8 cellular contexts compared by ENCODE assay signal in the genomic region with DNA sequence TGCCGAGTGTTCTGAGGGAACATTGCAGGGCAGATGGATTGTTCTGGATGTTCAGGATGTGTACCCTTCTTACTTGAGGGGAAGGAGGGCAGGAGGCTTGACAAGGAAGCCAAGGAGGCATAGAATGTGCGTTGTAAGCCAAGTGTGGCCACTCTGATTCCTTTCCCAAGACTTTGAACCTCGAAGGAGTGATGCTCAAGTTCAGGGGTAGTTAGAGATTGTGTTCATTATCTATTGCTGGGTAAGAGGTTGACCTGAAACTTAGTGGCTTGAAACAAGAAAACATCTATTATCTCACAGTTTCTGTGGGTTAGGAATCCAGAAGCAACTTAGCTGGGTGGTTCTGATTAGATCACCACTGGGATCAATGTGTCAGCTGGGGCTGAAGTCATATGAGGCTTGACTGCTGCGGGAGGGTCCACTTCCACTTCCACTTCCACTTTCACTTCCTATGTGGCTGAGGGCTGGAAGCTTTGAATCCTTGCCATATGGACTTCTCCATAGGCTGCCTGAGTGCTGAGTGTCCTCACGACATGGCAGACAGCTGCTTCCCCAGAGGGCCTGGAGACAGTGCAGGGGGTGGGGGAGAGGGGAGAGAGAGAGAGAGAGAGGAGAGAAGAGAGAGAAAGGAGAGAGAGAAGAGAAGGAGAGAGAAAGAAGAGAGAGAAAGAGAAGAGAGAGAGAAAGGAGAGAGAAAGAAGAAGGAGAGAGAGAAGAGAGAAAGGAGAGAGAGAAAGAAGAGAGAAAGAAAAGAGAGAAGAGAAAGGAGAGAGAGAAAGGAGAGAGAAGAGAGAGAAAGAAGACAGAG. TPM values are rescaled to one million over a fixed set of nuclear protein-coding genes. Genes with fewer than 3 reads are reported as not detected.
DNase-seq lines count a peak whose midpoint lies in the region; ATAC-seq and TF ChIP-seq lines count a peak whose summit lies in the region.

No MANE protein-coding gene starts in this region.

- H3K36me3 Mint-ChIP-seq in T-helper 17 cell (ENCODE audit: low read depth) (peaks cover 10% of the 10 kb centered on the region), natural killer cell (no peaks in the 10 kb centered on the region)
- H3K36me3 Mint-ChIP-seq in CD8-positive, alpha-beta T cell: no peaks in the 10 kb centered on the region

- H3K9me3 ChIP-seq in T-helper 17 cell (ENCODE audit: control insufficient read depth, low read length, poor library complexity, severe bottlenecking) (no peaks in the 10 kb centered on the region), hepatocyte (ENCODE audit: low read depth) (no peaks in the 10 kb centered on the region)
- H3K9me3 ChIP-seq in CD8-positive, alpha-beta T cell (ENCODE audit: low read length): no peaks in the 10 kb centered on the region

- H4K20me1 ChIP-seq in hepatocyte (ENCODE audit: insufficient read depth, poor library complexity, severe bottlenecking): no peaks in the 10 kb centered on the region

- no peak overlapping the region for H3K4me3 Mint-ChIP-seq in T-helper 17 cell
- no peak overlapping the region for H3K4me3 Mint-ChIP-seq in natural killer cell
- H3K4me3 Mint-ChIP-seq in CD8-positive, alpha-beta T cell: no peak overlapping the region

- H3K9me2 ChIP-seq in hepatocyte (replicated peaks; ENCODE audit: insufficient read depth): no peaks in the 10 kb centered on the region

- peaks cover 77% of the 10 kb centered on the region for H3K27me3 Mint-ChIP-seq in T-helper 17 cell
- H3K27me3 Mint-ChIP-seq in natural killer cell (ENCODE audit: low read depth in 2 of 2): peaks cover 35 to 75% of the 10 kb centered on the region in 2 donors
- peaks cover 48% of the 10 kb centered on the region for H3K27me3 Mint-ChIP-seq in CD8-positive, alpha-beta T cell (ENCODE audit: low read depth)

- no peak overlapping the region for H3K4me3 ChIP-seq in hepatocyte
- no peak overlapping the region for H3K4me3 ChIP-seq in CD8-positive, alpha-beta T cell (ENCODE audit: low read depth, low read length)

- H3K27ac ChIP-seq in hepatocyte: no peak overlapping the region
- H3K27ac ChIP-seq in CD8-positive, alpha-beta T cell (ENCODE audit: low read depth, low read length): no peak overlapping the region

- CTCF ChIA-PET in CD8-positive, alpha-beta T cell (lab: Charles Lee): no interaction called here

- no peaks in the 10 kb centered on the region for H3K9me3 Mint-ChIP-seq in natural killer cell
- H3K9me3 Mint-ChIP-seq in CD8-positive, alpha-beta T cell: no peaks in the 10 kb centered on the region

- peak; percentile 46 for ATAC-seq in GM18519 (IDR thresholded peaks at IDR 0.05; ENCODE audit: low FRiP score, unreplicated experiment)
- peak; percentile 50 for ATAC-seq in HG02610 (IDR thresholded peaks at IDR 0.05; ENCODE audit: unreplicated experiment)
- peak; percentile 61 for ATAC-seq in T-helper 17 cell
- ATAC-seq in natural killer cell: peak in 2 of 3 donors; percentile 33 to 58
- ATAC-seq in GM18870 (IDR thresholded peaks at IDR 0.05; ENCODE audit: unreplicated experiment): no peak
- ATAC-seq in CD8-positive, alpha-beta T cell: no peak

- H3K36me3 ChIP-seq in hepatocyte (replicated peaks; ENCODE audit: insufficient read depth, low read depth): no peaks in the 10 kb centered on the region
- no peaks in the 10 kb centered on the region for H3K36me3 ChIP-seq in CD8-positive, alpha-beta T cell (ENCODE audit: insufficient read depth, low read length)

- TF ChIP-seq CTCF in natural killer cell (IDR thresholded peaks at IDR 0.05) (no peak), hepatocyte (IDR thresholded peaks at IDR 0.05; ENCODE audit: poor library complexity) (no peak)
- no peak for TF ChIP-seq CTCF in CD8-positive, alpha-beta T cell (IDR thresholded peaks at IDR 0.05)

- no peaks in the 10 kb centered on the region for H3K4me1 ChIP-seq in hepatocyte (ENCODE audit: insufficient read depth)
- H3K4me1 ChIP-seq in CD8-positive, alpha-beta T cell (ENCODE audit: insufficient read depth, low read length): no peaks in the 10 kb centered on the region

- DNase-seq in T-helper 17 cell (no peak), natural killer cell (no peak), hepatocyte (ENCODE audit: low spot score) (no peak)
- no peak for DNase-seq in activated effector memory CD4-positive, alpha-beta T cell treated with Interleukin-2 at 50 U/mL for 16 hours
- no peak for DNase-seq in CD8-positive, alpha-beta T cell

- POLR2A ChIA-PET in CD8-positive, alpha-beta T cell (lab: Charles Lee): no interaction called here

- H3K4me2 ChIP-seq in hepatocyte: no peak overlapping the region

- no peaks in the 10 kb centered on the region for H3K79me2 ChIP-seq in hepatocyte

- H2AFZ ChIP-seq in hepatocyte: no peak overlapping the region

- 58% methylated on average over 5 of the region's 5 CpGs for WGBS in hepatocyte (ENCODE audit: low lambda C conversion rate, missing lambda C conversion rate)

- H3K27ac Mint-ChIP-seq in T-helper 17 cell (peak overlapping the region; percentile 57), natural killer cell (no peak overlapping the region)
- no peak overlapping the region for H3K27ac Mint-ChIP-seq in CD8-positive, alpha-beta T cell

- peaks cover 9% of the 10 kb centered on the region for H3K4me1 Mint-ChIP-seq in T-helper 17 cell
- no peaks in the 10 kb centered on the region for H3K4me1 Mint-ChIP-seq in natural killer cell
- no peaks in the 10 kb centered on the region for H3K4me1 Mint-ChIP-seq in CD8-positive, alpha-beta T cell (ENCODE audit: low read depth)

- peaks cover 69% of the 10 kb centered on the region for H3K27me3 ChIP-seq in hepatocyte
- no peaks in the 10 kb centered on the region for H3K27me3 ChIP-seq in CD8-positive, alpha-beta T cell (ENCODE audit: insufficient read depth, low read length)

- intact Hi-C loops in natural killer cell (cut with micrococcal nuclease): no loop called here
- intact Hi-C loops in CD8-positive, alpha-beta T cell (cut with DNase I, micrococcal nuclease): no loop called here

RNA-seq across cellular contexts. Expression of gene CD40, which starts 6.9 kb away (rescaled TPM):
- total RNA-seq in T-helper 17 cell (1 to 10 TPM in 1 of 2 donors, under 1 TPM in 1; 0.68 to 5.8 TPM), natural killer cell (1 to 10 TPM; 7.1 to 9.1 (median 7.2) TPM), hepatocyte (2.8 and 3.2 TPM in 2 replicates)
- polyA plus RNA-seq in hepatocyte: 8.0 and 10.3 TPM in 2 replicates
- 1 to 10 TPM; 2.9 to 3.2 TPM for total RNA-seq in CD8-positive, alpha-beta T cell

RNA-seq across cellular contexts. Expression of gene NCOA5, which starts 21.5 kb away (rescaled TPM):
- total RNA-seq in T-helper 17 cell (10 to 100 TPM; 14.5 to 15.0 TPM), natural killer cell (10 to 100 TPM in 2 of 3 donors, 1 to 10 TPM in 1; 8.8 to 18.4 (median 18.0) TPM), hepatocyte (24.0 and 25.6 TPM in 2 replicates)
- 24.1 and 26.2 TPM in 2 replicates for polyA plus RNA-seq in hepatocyte
- total RNA-seq in CD8-positive, alpha-beta T cell: 10 to 100 TPM in 1 of 2 experiments, 1 to 10 TPM in 1; 9.6 to 11.7 TPM

Comparison
In these comparisons a context has a peak if more than half of its experiments do, and no peak if none do; other contexts are left out.
1. ATAC-seq: peak in GM18519 (single experiment), HG02610 (single experiment), T-helper 17 cell (single experiment) and natural killer cell (2 of 3); none in GM18870 (single experiment) and CD8-positive, alpha-beta T cell (single experiment).